19 cellular contexts compared by ENCODE assay signal in genomic region chr9:97752274-97752673, GRCh38.
"Had no signal": no experiment of that assay in that cellular context is flagged by ENCODE, and none has a peak within 500 bp of the region (broad histone marks: within the 10 kb centered on the region; RNA-seq: fewer than 3 reads in every experiment).

No MANE protein-coding gene starts in this region.

- DNase-seq: activated CD4-positive, alpha-beta T cell treated with anti-CD3 and anti-CD28 coated beads for 36 hours; activated CD4-positive, CD25-positive, alpha-beta regulatory T cell; activated CD8-positive, alpha-beta T cell treated with anti-CD3 and anti-CD28 coated beads, Interleukin-2, amount 10 ng/mL, durations not matched to agents 7 days and 5 days; activated effector memory CD4-positive, alpha-beta T cell treated with Interleukin-2 at 50 U/mL for 16 hours; activated naive CD4-positive, alpha-beta T cell treated with Interleukin-2 at 50 U/mL for 16 hours; anterior cingulate cortex; body of pancreas; dorsolateral prefrontal cortex; effector memory CD4-positive, alpha-beta T cell; erythroblast; heart right ventricle; left ventricle myocardium superior; right lobe of liver; stimulated activated CD4-positive, alpha-beta T cell treated with anti-CD3 and anti-CD28 coated beads, Interleukin-4, amount 100 ng/mL, for 1 hour; stimulated activated naive CD8-positive, alpha-beta T cell treated with anti-CD3 and anti-CD28 coated beads, Interleukin-15, Interleukin-2, amounts not matched to agents 100 U/mL and 50 U/mL, for 24 hours; testis; uterus had no signal

- H3K4me1 ChIP-seq: body of pancreas, foreskin keratinocyte, heart right ventricle, right lobe of liver, testis, uterus had no signal

- H3K27ac ChIP-seq: body of pancreas, coronary artery, dorsolateral prefrontal cortex, foreskin keratinocyte, heart right ventricle, right lobe of liver, testis, uterus had no signal

- ATAC-seq: activated CD4-positive, alpha-beta T cell treated with anti-CD3 and anti-CD28 coated beads for 36 hours; activated CD8-positive, alpha-beta T cell treated with anti-CD3 and anti-CD28 coated beads, Interleukin-2, amount 10 ng/mL, durations not matched to agents 7 days and 5 days; body of pancreas; foreskin keratinocyte; heart right ventricle; left ventricle myocardium superior; stimulated activated naive CD8-positive, alpha-beta T cell treated with anti-CD3 and anti-CD28 coated beads, Interleukin-15, Interleukin-2, amounts not matched to agents 100 U/mL and 50 U/mL, for 24 hours had no signal

- H3K36me3 ChIP-seq: heart right ventricle, right lobe of liver, uterus had no signal

- H3K9me3 ChIP-seq: body of pancreas, right lobe of liver, testis, uterus had no signal

- H3K27me3 ChIP-seq: body of pancreas, right lobe of liver, testis, uterus had no signal

- H3K4me3 ChIP-seq: body of pancreas, coronary artery, dorsolateral prefrontal cortex, heart right ventricle, right lobe of liver, testis, uterus had no signal
